ENCODE assay signal across 2 cellular contexts in the genomic region with DNA sequence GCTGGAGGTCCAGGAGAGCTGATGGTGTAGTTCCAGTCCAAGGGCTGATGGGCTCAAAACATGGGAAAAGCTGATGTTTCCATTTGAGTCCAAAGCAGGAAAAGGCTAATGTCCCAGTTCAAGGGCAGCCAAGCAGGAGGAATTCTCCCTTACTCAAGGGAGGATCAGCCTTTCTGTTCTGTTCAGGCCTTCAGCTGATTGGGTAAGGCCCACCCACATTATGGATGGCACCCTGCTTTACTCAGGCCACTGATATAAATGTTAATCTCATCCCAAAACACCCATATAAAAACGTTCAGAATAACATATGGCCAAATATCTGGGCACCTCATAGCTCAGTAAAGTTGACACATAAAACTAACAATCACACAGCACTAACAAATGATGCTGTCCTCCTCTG.
TF ChIP-seq lines count a peak whose summit lies in the region.

No MANE protein-coding gene starts in this region.

TF ChIP-seq in HEK293, 187 proteins besides CTCF, POLR2A, EP300 and RAD21:
- TF ChIP-seq ZNF416 (tag by site-specific recombination; IDR thresholded peaks at IDR 0.05) (peak; percentile 61; the same call in 1 of the 2 replicates), ZNF664 (tag by site-specific recombination; IDR thresholded peaks at IDR 0.05) (no peak), ZNF10 (tag by site-specific recombination; IDR thresholded peaks at IDR 0.05) (peak; percentile 93)

TF ChIP-seq in IMR-90, 13 proteins besides CTCF, POLR2A, EP300 and RAD21:
- TF ChIP-seq, protein P1, sequence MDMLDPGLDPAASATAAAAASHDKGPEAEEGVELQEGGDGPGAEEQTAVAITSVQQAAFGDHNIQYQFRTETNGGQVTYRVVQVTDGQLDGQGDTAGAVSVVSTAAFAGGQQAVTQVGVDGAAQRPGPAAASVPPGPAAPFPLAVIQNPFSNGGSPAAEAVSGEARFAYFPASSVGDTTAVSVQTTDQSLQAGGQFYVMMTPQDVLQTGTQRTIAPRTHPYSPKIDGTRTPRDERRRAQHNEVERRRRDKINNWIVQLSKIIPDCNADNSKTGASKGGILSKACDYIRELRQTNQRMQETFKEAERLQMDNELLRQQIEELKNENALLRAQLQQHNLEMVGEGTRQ (IDR thresholded peaks at IDR 0.05; ENCODE audit: low read depth, low read length): no peak
- TF ChIP-seq MAFK (IDR thresholded peaks at IDR 0.05; ENCODE audit: low read depth, low read length) (no peak), RCOR1 (IDR thresholded peaks at IDR 0.05; ENCODE audit: insufficient replicate concordance, low read length) (no peak), CHD1 (IDR thresholded peaks at IDR 0.05; ENCODE audit: low read depth, low read length) (no peak), BHLHE40 (IDR thresholded peaks at IDR 0.05; ENCODE audit: low read depth, low read length) (no peak)
